8 cellular contexts compared by ENCODE assay signal in genomic region chr2:218292700-218293014, GRCh38. TPM values are rescaled to one million over a fixed set of nuclear protein-coding genes. Genes with fewer than 3 reads are reported as not detected.
DNase-seq lines count a peak whose midpoint lies in the region; ATAC-seq and TF ChIP-seq lines count a peak whose summit lies in the region.

No MANE protein-coding gene starts in this region.

- H3K4me1 ChIP-seq in DOHH2 (ENCODE audit: control insufficient read depth, low read length) (peaks cover 43% of the 10 kb centered on the region), RWPE2 (ENCODE audit: insufficient read depth, poor library complexity, severe bottlenecking) (peaks cover 60% of the 10 kb centered on the region), esophagus muscularis mucosa (peaks cover 50 to 62% (median 53%) of the 10 kb centered on the region in 4 donors)

- H3F3A ChIP-seq in DOHH2 (ENCODE audit: control insufficient read depth, insufficient read depth) = peaks cover 10% of the 10 kb centered on the region

- H3K4me3 Mint-ChIP-seq in progenitor cell of endocrine pancreas (ENCODE audit: low read depth) = peak overlapping the region; percentile 73

- H3K4me3 ChIP-seq in DOHH2 (ENCODE audit: low read length) (peak overlapping the region; percentile 82), RWPE2 (ENCODE audit: severe bottlenecking) (peak overlapping the region; percentile 72), esophagus muscularis mucosa (peak overlapping the region; percentile 79 to 97 (median 88))

- peak overlapping the region; percentile 99 for H3K27ac Mint-ChIP-seq in progenitor cell of endocrine pancreas

- H3K36me3 ChIP-seq in DOHH2 (ENCODE audit: control insufficient read depth, low read length) (no peaks in the 10 kb centered on the region), RWPE2 (ENCODE audit: low read depth) (peaks cover 10% of the 10 kb centered on the region; the same call in 1 of the 2 replicates), esophagus muscularis mucosa (no peaks in the 10 kb centered on the region)

- H3K4me2 ChIP-seq in DOHH2 (ENCODE audit: low read length) = peak overlapping the region; percentile 78

- H4K20me1 ChIP-seq in DOHH2 (ENCODE audit: control insufficient read depth, insufficient read depth, low read depth, low read length) = no peaks in the 10 kb centered on the region

- H3K9me3 ChIP-seq in DOHH2 (ENCODE audit: control insufficient read depth, insufficient read depth, low read length) = no peaks in the 10 kb centered on the region
- no peaks in the 10 kb centered on the region for H3K9me3 ChIP-seq in RWPE2 (ENCODE audit: severe bottlenecking)
- H3K9me3 ChIP-seq in esophagus muscularis mucosa = no peaks in the 10 kb centered on the region

- TF ChIP-seq EP300 in esophagus muscularis mucosa (IDR thresholded peaks at IDR 0.05) = no peak

- H3K27me3 Mint-ChIP-seq in progenitor cell of endocrine pancreas = no peaks in the 10 kb centered on the region

- H3K27me3 ChIP-seq in DOHH2 (ENCODE audit: control insufficient read depth, low read length) (no peaks in the 10 kb centered on the region), RWPE2 (ENCODE audit: insufficient read depth, poor library complexity, severe bottlenecking) (no peaks in the 10 kb centered on the region), esophagus muscularis mucosa (no peaks in the 10 kb centered on the region)

- DNase-seq in RWPE2 (ENCODE audit: low spot score) (no peak), esophagus muscularis mucosa (ENCODE audit: extremely low spot score) (no peak), progenitor cell of endocrine pancreas (ENCODE audit: low spot score, unreplicated experiment) (no peak), kidney tubule cell (ENCODE audit: low spot score) (no peak), COR-L47 (lab: John Stamatoyannopoulos, UW) (no peak)

- WGBS in esophagus muscularis mucosa = 48% methylated on average over 5 of the region's 5 CpGs

- TF ChIP-seq CTCF in DOHH2 (IDR thresholded peaks at IDR 0.05; ENCODE audit: low read depth, low read length, poor library complexity, severe bottlenecking) (no peak), RWPE2 (IDR thresholded peaks at IDR 0.05; ENCODE audit: poor library complexity, severe bottlenecking) (peak; percentile 76), esophagus muscularis mucosa (IDR thresholded peaks at IDR 0.05) (peak in 1 of 3 experiments; percentile 3), progenitor cell of endocrine pancreas (IDR thresholded peaks at IDR 0.05; ENCODE audit: unreplicated experiment) (peak; percentile 4)

- TF ChIP-seq POLR2A in esophagus muscularis mucosa (IDR thresholded peaks at IDR 0.05; ENCODE audit: low read depth) = no peak

- H3K36me3 Mint-ChIP-seq in progenitor cell of endocrine pancreas (ENCODE audit: insufficient read depth) = no peaks in the 10 kb centered on the region

- H3K79me2 ChIP-seq in DOHH2 (ENCODE audit: control insufficient read depth, low read length) = peaks cover 24% of the 10 kb centered on the region

- no peak for ATAC-seq in RWPE2 (ENCODE audit: low read depth)
- ATAC-seq in GM19463 (IDR thresholded peaks at IDR 0.05; ENCODE audit: unreplicated experiment) = no peak
- ATAC-seq in HG03520 (IDR thresholded peaks at IDR 0.05; ENCODE audit: unreplicated experiment) = no peak

- no peaks in the 10 kb centered on the region for H3K9me2 ChIP-seq in DOHH2 (replicated peaks; ENCODE audit: control insufficient read depth, low read length)

- intact Hi-C loops in esophagus muscularis mucosa (cut with DNase I) = no loop called here

- peaks cover 74% of the 10 kb centered on the region for H3K4me1 Mint-ChIP-seq in progenitor cell of endocrine pancreas (ENCODE audit: low read depth)

- no peaks in the 10 kb centered on the region for H3K9me3 Mint-ChIP-seq in progenitor cell of endocrine pancreas (ENCODE audit: low read depth)

- H3K27ac ChIP-seq in DOHH2 (ENCODE audit: low read depth, low read length) (no peak overlapping the region), RWPE2 (ENCODE audit: poor library complexity, severe bottlenecking) (peak overlapping the region; percentile 95), esophagus muscularis mucosa (replicated peaks in 1 of 4) (peak overlapping the region; percentile 93 to 100 (median 96))

RNA-seq across cellular contexts. Expression of gene TMBIM1, which starts 0.4 kb away (rescaled TPM):
- 100 to 1,000 TPM; 131 to 238 (median 197) TPM for total RNA-seq in esophagus muscularis mucosa
- total RNA-seq in progenitor cell of endocrine pancreas = 131 and 137 TPM in 2 replicates

RNA-seq across cellular contexts. Expression of gene PNKD, which starts 22.3 kb away (rescaled TPM):
- total RNA-seq in esophagus muscularis mucosa (10 to 100 TPM; 40.3 to 74.1 (median 56.5) TPM), progenitor cell of endocrine pancreas (54.3 and 54.5 TPM in 2 replicates)

RNA-seq across cellular contexts. Expression of gene AAMP, which starts 22.7 kb away (rescaled TPM):
- 100 to 1,000 TPM; 104 to 169 (median 144) TPM for total RNA-seq in esophagus muscularis mucosa
- 79.2 and 85.2 TPM in 2 replicates for total RNA-seq in progenitor cell of endocrine pancreas

RNA-seq across cellular contexts. Expression of gene GPBAR1, which starts 31.8 kb away (rescaled TPM):
- total RNA-seq in esophagus muscularis mucosa = 1 to 10 TPM in 3 of 4 donors, under 1 TPM in 1; 0.42 to 4.5 (median 3.9) TPM
- total RNA-seq in progenitor cell of endocrine pancreas = 9.1 and 9.7 TPM in 2 replicates
